8 cellular contexts compared by ENCODE assay signal in the genomic region with DNA sequence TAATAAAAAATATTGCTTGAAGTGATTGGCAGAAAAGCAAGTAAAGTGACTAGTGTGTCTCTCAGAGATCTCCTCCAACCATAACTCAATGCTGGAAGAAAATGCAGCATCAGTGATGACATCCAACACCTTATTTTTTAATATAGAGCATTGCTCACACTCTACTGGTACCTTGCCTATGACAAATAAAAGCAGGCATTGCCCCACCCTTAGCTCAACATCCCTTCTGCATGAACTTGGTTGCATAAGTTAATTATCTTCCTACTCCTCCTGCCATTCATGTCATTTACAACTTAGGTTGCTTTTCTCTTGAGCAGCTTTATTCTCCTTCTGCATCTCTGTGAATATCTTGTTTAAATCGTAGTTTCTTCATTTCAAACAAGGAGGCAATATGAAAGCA.
"Had no signal": no experiment of that assay in that cellular context is flagged by ENCODE, and none has a peak within 500 bp of the region (broad histone marks: within the 10 kb centered on the region; RNA-seq: fewer than 3 reads in every experiment).

No MANE protein-coding gene starts in this region.

- DNase-seq: GM23248, GOT3, H7, HFFc6, IMR-90 had no signal

- ATAC-seq: HCT116, K562 had no signal

- H3K27ac ChIP-seq: GM23248, HL-60 had no signal
